23 cellular contexts compared by ENCODE assay signal in the genomic region with DNA sequence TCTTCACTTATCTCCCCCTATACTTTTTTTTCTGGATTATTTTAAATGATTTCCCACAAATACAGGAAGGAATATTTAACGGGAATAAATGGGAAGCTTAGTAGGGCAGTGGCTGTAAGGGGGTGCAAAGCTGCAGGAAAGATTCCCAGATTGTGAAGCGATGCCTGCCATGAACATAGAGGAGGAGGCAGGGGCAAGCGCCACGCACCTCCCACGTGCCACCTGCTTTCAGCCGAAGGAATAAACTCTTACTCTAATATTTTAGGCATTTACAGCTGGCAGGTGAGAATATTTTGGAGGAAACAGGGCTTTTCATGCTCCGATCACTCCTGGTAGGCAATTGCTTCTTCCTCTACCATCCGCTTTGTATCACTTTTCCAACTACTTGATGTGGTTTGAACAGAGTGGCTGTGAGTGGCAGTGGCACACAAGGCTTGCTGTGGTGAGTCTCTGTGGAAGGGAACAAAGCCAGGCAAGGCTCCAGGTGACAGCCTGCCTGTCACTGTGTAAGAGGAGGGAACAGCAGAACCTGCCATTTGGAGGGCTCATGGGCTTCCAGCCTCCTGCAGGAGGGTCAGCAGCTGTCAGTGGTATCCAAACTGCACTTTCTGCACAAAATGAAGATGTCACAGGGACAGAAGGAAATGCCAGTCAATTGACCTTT. TPM values are rescaled to one million over a fixed set of nuclear protein-coding genes. Genes with fewer than 3 reads are reported as not detected.
DNase-seq lines count a peak whose midpoint lies in the region; ATAC-seq and TF ChIP-seq lines count a peak whose summit lies in the region.
"Had no signal": no experiment of that assay in that cellular context is flagged by ENCODE, and none has a peak within 500 bp of the region (broad histone marks: within the 10 kb centered on the region; RNA-seq: fewer than 3 reads in every experiment).

No MANE protein-coding gene starts in this region.

- no peaks in the 10 kb centered on the region for H3K36me3 ChIP-seq in ascending aorta
- no peaks in the 10 kb centered on the region for H3K36me3 ChIP-seq in tibial artery
- H3K36me3 ChIP-seq: SJCRH30 had no signal

- H3K4me1 ChIP-seq in right cardiac atrium (ENCODE audit: control insufficient read depth, insufficient read depth, low read length) (peaks cover 2% of the 10 kb centered on the region), ascending aorta (peaks cover 0 to 26% of the 10 kb centered on the region in 2 donors), tibial artery (peaks cover 0 to 43% (median 11%) of the 10 kb centered on the region in 4 donors)

- intact Hi-C loops in left ventricle myocardium superior (cut with micrococcal nuclease), result no loop called here
- intact Hi-C loops in right cardiac atrium (cut with DNase I), result no loop called here
- intact Hi-C loops in ascending aorta (cut with DNase I), result no loop called here
- intact Hi-C loops in tibial artery (cut with DNase I; ENCODE audit: low total_unique reads), result no loop called here

- no peak for DNase-seq in left ventricle myocardium superior
- DNase-seq in right cardiac atrium, result no peak
- no peak for DNase-seq in ascending aorta (ENCODE audit: low spot score in 2 of 2)
- no peak for DNase-seq in left lobe of liver (ENCODE audit: low spot score)
- DNase-seq in tibial artery, result no peak
- no peak for DNase-seq in NCI-H526 (lab: John Stamatoyannopoulos, UW)
- DNase-seq in ureter (ENCODE audit: low spot score), result no peak
- no peak for DNase-seq in NCI-H187 (lab: John Stamatoyannopoulos, UW)
- DNase-seq: GF-D8, GOT3, KBM-7, MM.1S, NCI-H1048, NCI-H1417 treated with DMSO at 0.1 percent for 48 hours, NCI-H1930, NCI-H226, NCI-H510A treated with DMSO at 0.1 percent for 48 hours, NCI-H774, OCI-M1, SJCRH30 had no signal

- H3K4me3 ChIP-seq in right cardiac atrium (ENCODE audit: low read length), result no peak overlapping the region
- no peak overlapping the region for H3K4me3 ChIP-seq in ascending aorta
- H3K4me3 ChIP-seq in tibial artery, result no peak overlapping the region
- H3K4me3 ChIP-seq: SJCRH30 had no signal

- H3K9me3 ChIP-seq in right cardiac atrium (ENCODE audit: control insufficient read depth, low read length) (no peaks in the 10 kb centered on the region), ascending aorta (no peaks in the 10 kb centered on the region), tibial artery (no peaks in the 10 kb centered on the region)
- H3K9me3 ChIP-seq: SJCRH30 had no signal

- H3K27me3 ChIP-seq in right cardiac atrium (ENCODE audit: control insufficient read depth, insufficient read depth), result no peaks in the 10 kb centered on the region
- H3K27me3 ChIP-seq in ascending aorta, result no peaks in the 10 kb centered on the region
- no peaks in the 10 kb centered on the region for H3K27me3 ChIP-seq in tibial artery
- H3K27me3 ChIP-seq: SJCRH30 had no signal

- H3K27ac ChIP-seq in right cardiac atrium (ENCODE audit: low read length), result no peak overlapping the region
- H3K27ac ChIP-seq in ascending aorta, result peak overlapping the region; percentile 60 to 75
- peak overlapping the region; percentile 48 to 74 for H3K27ac ChIP-seq in tibial artery
- H3K27ac ChIP-seq: C4-2B, SJCRH30 had no signal

- ATAC-seq in left ventricle myocardium superior (peak; percentile 35), right cardiac atrium (no peak), left lobe of liver (peak; percentile 71)

- 90% methylated on average over 8 of the region's 8 CpGs for WGBS in right cardiac atrium

- TF ChIP-seq CTCF in ascending aorta (IDR thresholded peaks at IDR 0.05), result no peak
- no peak for TF ChIP-seq CTCF in tibial artery (IDR thresholded peaks at IDR 0.05)

RNA-seq across cellular contexts. Expression of a gene that starts 54.5 kb away (rescaled TPM):
- total RNA-seq in left ventricle myocardium superior (not detected), right cardiac atrium (not detected), ascending aorta (not detected), left lobe of liver (not detected), ureter (not detected)
- not detected for polyA plus RNA-seq in right cardiac atrium
- total RNA-seq: A172, SJCRH30 had no signal
- polyA plus RNA-seq: AG04450 had no signal

Comparison
In these comparisons a context has a peak if more than half of its experiments do, and no peak if none do; other contexts are left out.
1. ATAC-seq: peak in left ventricle myocardium superior (single experiment) and left lobe of liver (single experiment); none in right cardiac atrium (0 of 2).